9 cellular contexts compared by ENCODE assay signal in genomic region chr2:190535586-190535985, GRCh38. TPM values are rescaled to one million over a fixed set of nuclear protein-coding genes. Genes with fewer than 3 reads are reported as not detected.
DNase-seq lines count a peak whose midpoint lies in the region; ATAC-seq, FAIRE-seq and TF ChIP-seq lines count a peak whose summit lies in the region.
"Had no signal": no experiment of that assay in that cellular context is flagged by ENCODE, and none has a peak within 500 bp of the region (broad histone marks: within the 10 kb centered on the region; RNA-seq: fewer than 3 reads in every experiment).

No MANE protein-coding gene starts in this region.

- H3K4me3 Mint-ChIP-seq in activated T-cell treated with anti-CD3 and anti-CD28 coated beads, Interleukin-2, amount 50 U/mL, for 4 hours, result peak overlapping the region; percentile 88
- H3K4me3 Mint-ChIP-seq in activated CD4-positive, alpha-beta memory T cell treated with anti-CD3 and anti-CD28 coated beads for 36 hours, result peak overlapping the region; percentile 95

- TF ChIP-seq CTCF in kidney (IDR thresholded peaks at IDR 0.05; ENCODE audit: borderline replicate concordance, extremely low read depth, insufficient read depth) (no peak), tibial nerve (IDR thresholded peaks at IDR 0.05) (no peak), lower leg skin (IDR thresholded peaks at IDR 0.05) (no peak)

- DNase-seq in activated T-cell treated with anti-CD3 and anti-CD28 coated beads, Interleukin-2, amount 50 U/mL, for 4 hours, result no peak
- DNase-seq in activated T-cell treated with anti-CD3 and anti-CD28 coated beads, Interleukin-2, amount 50 U/mL, for 48 hours, result no peak
- no peak for DNase-seq in activated CD4-positive, alpha-beta memory T cell treated with anti-CD3 and anti-CD28 coated beads for 36 hours
- DNase-seq in kidney, result no peak
- no peak for DNase-seq in tibial nerve (ENCODE audit: low spot score in 2 of 2)
- DNase-seq in activated effector memory CD4-positive, alpha-beta T cell treated with Interleukin-2 at 50 U/mL for 16 hours, result no peak
- DNase-seq in lower leg skin (ENCODE audit: low spot score in 2 of 2), result no peak
- DNase-seq in occipital lobe (lab: John Stamatoyannopoulos, UW), result no peak
- DNase-seq: stimulated activated CD4-positive, alpha-beta T cell treated with anti-CD3 and anti-CD28 coated beads, Interleukin-4, amount 100 ng/mL, for 24 hours had no signal

- H3K4me1 ChIP-seq in kidney (ENCODE audit: control insufficient read depth in 1 of 2, insufficient read depth in 1 of 2, low read depth in 1 of 2, low read length in 2 of 2), result no peaks in the 10 kb centered on the region
- peaks cover 0 to 18% (median 9%) of the 10 kb centered on the region in 4 donors for H3K4me1 ChIP-seq in tibial nerve

- no peak for ATAC-seq in activated T-cell treated with anti-CD3 and anti-CD28 coated beads, Interleukin-2, amount 50 U/mL, for 4 hours

- H3K27ac ChIP-seq in kidney (ENCODE audit: low read depth in 2 of 2, low read length in 2 of 2) (peak overlapping the region; percentile 11 to 37), tibial nerve (peak overlapping the region in 3 of 4 donors; percentile 94 to 98 (median 96))

- peaks cover 28% of the 10 kb centered on the region for H3K9me3 Mint-ChIP-seq in activated T-cell treated with anti-CD3 and anti-CD28 coated beads, Interleukin-2, amount 50 U/mL, for 4 hours
- peaks cover 44% of the 10 kb centered on the region for H3K9me3 Mint-ChIP-seq in activated CD4-positive, alpha-beta memory T cell treated with anti-CD3 and anti-CD28 coated beads for 36 hours

- H3K36me3 ChIP-seq in kidney (ENCODE audit: control insufficient read depth in 1 of 2, insufficient read depth in 2 of 2, low read length in 2 of 2) (no peaks in the 10 kb centered on the region), tibial nerve (peaks cover 0 to 5% (median 0%) of the 10 kb centered on the region in 3 donors)

- TF ChIP-seq EP300 in tibial nerve (IDR thresholded peaks at IDR 0.05), result no peak

- H3K9me3 ChIP-seq in kidney (ENCODE audit: control insufficient read depth in 1 of 2, low read length in 2 of 2) (peaks cover 3 to 19% of the 10 kb centered on the region in 2 donors), tibial nerve (peaks cover 0 to 37% (median 11%) of the 10 kb centered on the region in 4 donors)

- H3K4me1 Mint-ChIP-seq in activated T-cell treated with anti-CD3 and anti-CD28 coated beads, Interleukin-2, amount 50 U/mL, for 4 hours (ENCODE audit: low read depth), result peaks cover 48% of the 10 kb centered on the region
- peaks cover 46% of the 10 kb centered on the region for H3K4me1 Mint-ChIP-seq in activated CD4-positive, alpha-beta memory T cell treated with anti-CD3 and anti-CD28 coated beads for 36 hours (ENCODE audit: low read depth)

- TF ChIP-seq POLR2A in tibial nerve (IDR thresholded peaks at IDR 0.05) (no peak), lower leg skin (IDR thresholded peaks at IDR 0.05) (no peak)

- H3K27me3 ChIP-seq in tibial nerve, result no peaks in the 10 kb centered on the region

- H3K4me3 ChIP-seq in kidney (ENCODE audit: low read length in 2 of 2) (peak overlapping the region; percentile 30 to 68), tibial nerve (peak overlapping the region in 2 of 4 donors; percentile 74 to 86), lower leg skin (ENCODE audit: low read depth, poor library complexity, severe bottlenecking) (no peak overlapping the region)

- H3K27ac Mint-ChIP-seq in activated CD4-positive, alpha-beta memory T cell treated with anti-CD3 and anti-CD28 coated beads for 36 hours, result peak overlapping the region; percentile 67

- no peak overlapping the region for H3K9ac ChIP-seq in kidney (ENCODE audit: low read length in 2 of 2)

- 59 to 65% methylated on average over 1 of the region's 1 CpG for WGBS in tibial nerve, 2 donors
- 53 to 65% methylated on average over 1 of the region's 1 CpG for WGBS in lower leg skin, 2 donors

- no peak for FAIRE-seq in kidney (lab: Jason Lieb, UNC)

- POLR2A ChIA-PET in activated CD4-positive, alpha-beta memory T cell treated with anti-CD3 and anti-CD28 coated beads for 36 hours (lab: Charles Lee), result no interaction called here

- CTCF ChIA-PET in activated CD4-positive, alpha-beta memory T cell treated with anti-CD3 and anti-CD28 coated beads for 36 hours (lab: Charles Lee), result no interaction called here

- intact Hi-C loops in activated CD4-positive, alpha-beta memory T cell treated with anti-CD3 and anti-CD28 coated beads for 36 hours (cut with micrococcal nuclease), result loop anchor here (2.0 kb wide), 1 partner anchor 187 kb away; no protein-coding TSS in a partner anchor
- intact Hi-C loops in kidney (cut with DNase I), result loop anchor here (10.0 kb wide), 1 partner anchor 119 kb away; no protein-coding TSS in a partner anchor
- intact Hi-C loops in lower leg skin (cut with DNase I; ENCODE audit: low total_unique reads), result loop anchor here (10.0 kb wide), 1 partner anchor 119 kb away; no protein-coding TSS in a partner anchor

- H3K36me3 Mint-ChIP-seq in activated T-cell treated with anti-CD3 and anti-CD28 coated beads, Interleukin-2, amount 50 U/mL, for 4 hours (ENCODE audit: insufficient read depth), result peaks cover 22% of the 10 kb centered on the region
- H3K36me3 Mint-ChIP-seq in activated CD4-positive, alpha-beta memory T cell treated with anti-CD3 and anti-CD28 coated beads for 36 hours, result peaks cover 50% of the 10 kb centered on the region

- H3K27me3 Mint-ChIP-seq in activated T-cell treated with anti-CD3 and anti-CD28 coated beads, Interleukin-2, amount 50 U/mL, for 4 hours (ENCODE audit: low read depth), result no peaks in the 10 kb centered on the region
- no peaks in the 10 kb centered on the region for H3K27me3 Mint-ChIP-seq in activated CD4-positive, alpha-beta memory T cell treated with anti-CD3 and anti-CD28 coated beads for 36 hours

RNA-seq across cellular contexts. Expression of gene NEMP2, which starts 1.1 kb away (rescaled TPM):
- 1 to 10 TPM; 6.8 to 8.6 (median 8.5) TPM for total RNA-seq in activated T-cell treated with anti-CD3 and anti-CD28 coated beads, Interleukin-2, amount 50 U/mL, for 4 hours
- 10 to 100 TPM; 28.8 to 30.0 TPM for total RNA-seq in activated CD4-positive, alpha-beta memory T cell treated with anti-CD3 and anti-CD28 coated beads for 36 hours
- total RNA-seq in kidney, result 5.2 TPM
- polyA plus RNA-seq in kidney (ENCODE audit: insufficient read depth, low read depth, low replicate concordance), result 2.3 TPM
- total RNA-seq in tibial nerve, result 1 to 10 TPM; 1.8 to 7.2 (median 3.1) TPM
- 1 to 10 TPM; 1.1 to 1.7 (median 1.6) TPM for total RNA-seq in lower leg skin
- total RNA-seq in occipital lobe, result 3.4 TPM
